8 cellular contexts compared by ENCODE assay signal in the genomic region with DNA sequence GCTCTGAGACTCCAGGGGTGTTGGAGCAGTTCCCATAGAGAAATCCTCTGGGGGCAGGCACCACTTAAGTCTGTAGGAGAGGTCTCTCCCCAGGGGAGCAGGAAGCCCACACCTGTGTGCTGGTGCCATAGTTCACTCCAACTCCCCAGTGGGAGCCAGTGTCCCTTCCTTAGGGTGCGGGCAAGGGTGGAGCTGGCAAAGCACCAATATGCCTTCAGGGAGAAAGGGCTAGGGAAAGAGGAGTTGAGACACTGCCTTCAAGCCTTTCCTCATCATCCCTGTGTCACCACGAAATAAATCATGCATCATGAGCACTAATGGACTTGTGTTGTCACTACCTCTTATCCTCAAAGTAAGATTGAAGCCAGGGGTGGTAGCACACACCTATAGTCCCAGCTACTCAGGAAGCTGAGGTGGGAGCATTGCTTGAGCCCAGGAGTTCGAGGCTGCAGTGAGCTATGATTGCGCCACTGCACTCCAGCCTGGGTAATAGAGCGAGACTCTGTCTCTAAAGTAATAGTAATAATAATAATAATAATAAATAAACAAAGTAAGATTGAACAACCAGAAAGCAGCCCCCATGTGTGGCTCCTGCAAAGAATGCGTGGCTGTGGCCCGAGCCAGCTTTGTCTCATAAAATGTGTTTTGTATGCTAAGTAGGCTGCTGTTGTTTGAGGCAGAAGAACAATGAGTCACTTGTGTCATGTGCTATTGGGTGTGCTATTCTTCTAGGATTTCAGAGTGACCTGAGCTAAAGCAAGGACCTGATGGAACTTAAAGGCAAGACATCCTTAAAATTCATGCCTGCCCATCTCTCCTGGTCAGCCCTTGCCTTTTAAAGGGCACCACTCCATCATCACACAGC. TPM values are rescaled to one million over a fixed set of nuclear protein-coding genes. Genes with fewer than 3 reads are reported as not detected.
DNase-seq lines count a peak whose midpoint lies in the region; ATAC-seq and TF ChIP-seq lines count a peak whose summit lies in the region.
"Had no signal": no experiment of that assay in that cellular context is flagged by ENCODE, and none has a peak within 500 bp of the region (broad histone marks: within the 10 kb centered on the region; RNA-seq: fewer than 3 reads in every experiment).

No MANE protein-coding gene starts in this region.

- H3K27me3 ChIP-seq in kidney epithelial cell (ENCODE audit: control insufficient read depth, insufficient read depth, low read length): peaks cover 2% of the 10 kb centered on the region

- no peaks in the 10 kb centered on the region for H3K27me3 Mint-ChIP-seq in activated T-helper 17 cell treated with anti-CD3 and anti-CD28 coated beads, Interleukin-2, amount 50 U/mL, for 72 hours
- no peaks in the 10 kb centered on the region for H3K27me3 Mint-ChIP-seq in stimulated activated memory B cell treated with anti-CD40 and anti-IgM and Interleukin-4, amounts not matched to agents 10 μg/mL and 1 μg/mL and 100 μg/mL, for 72 hours

- no peaks in the 10 kb centered on the region for H3K36me3 Mint-ChIP-seq in activated T-helper 17 cell treated with anti-CD3 and anti-CD28 coated beads, Interleukin-2, amount 50 U/mL, for 72 hours (ENCODE audit: low read depth)
- H3K36me3 Mint-ChIP-seq in stimulated activated memory B cell treated with anti-CD40 and anti-IgM and Interleukin-4, amounts not matched to agents 10 μg/mL and 1 μg/mL and 100 μg/mL, for 72 hours: no peaks in the 10 kb centered on the region

- peak; percentile 27 for ATAC-seq in activated T-helper 17 cell treated with anti-CD3 and anti-CD28 coated beads, Interleukin-2, amount 50 U/mL, for 72 hours (replicated peaks)
- ATAC-seq in stimulated activated memory B cell treated with anti-CD40 and anti-IgM and Interleukin-4, amounts not matched to agents 10 μg/mL and 1 μg/mL and 100 μg/mL, for 72 hours: no peak
- ATAC-seq in GM21367 (IDR thresholded peaks at IDR 0.05; ENCODE audit: unreplicated experiment): no peak

- no peaks in the 10 kb centered on the region for H3K9me3 Mint-ChIP-seq in activated T-helper 17 cell treated with anti-CD3 and anti-CD28 coated beads, Interleukin-2, amount 50 U/mL, for 72 hours
- H3K9me3 Mint-ChIP-seq in stimulated activated memory B cell treated with anti-CD40 and anti-IgM and Interleukin-4, amounts not matched to agents 10 μg/mL and 1 μg/mL and 100 μg/mL, for 72 hours: no peaks in the 10 kb centered on the region
- H3K9me3 Mint-ChIP-seq: nephron had no signal

- no peaks in the 10 kb centered on the region for H3K36me3 ChIP-seq in kidney epithelial cell (ENCODE audit: control insufficient read depth, insufficient read depth, low read length)

- no peak overlapping the region for H3K4me3 ChIP-seq in AG09309 (ENCODE audit: control insufficient read depth, low read depth, low read length)
- no peak overlapping the region for H3K4me3 ChIP-seq in kidney epithelial cell (ENCODE audit: low read depth, low read length)

- H3K4me3 Mint-ChIP-seq in activated T-helper 17 cell treated with anti-CD3 and anti-CD28 coated beads, Interleukin-2, amount 50 U/mL, for 72 hours: no peak overlapping the region
- H3K4me3 Mint-ChIP-seq in stimulated activated memory B cell treated with anti-CD40 and anti-IgM and Interleukin-4, amounts not matched to agents 10 μg/mL and 1 μg/mL and 100 μg/mL, for 72 hours: no peak overlapping the region
- H3K4me3 Mint-ChIP-seq: nephron had no signal

- H3K4me1 Mint-ChIP-seq in activated T-helper 17 cell treated with anti-CD3 and anti-CD28 coated beads, Interleukin-2, amount 50 U/mL, for 72 hours: peaks cover 12% of the 10 kb centered on the region
- H3K4me1 Mint-ChIP-seq in stimulated activated memory B cell treated with anti-CD40 and anti-IgM and Interleukin-4, amounts not matched to agents 10 μg/mL and 1 μg/mL and 100 μg/mL, for 72 hours: peaks cover 5% of the 10 kb centered on the region

- H3K27ac Mint-ChIP-seq in activated T-helper 17 cell treated with anti-CD3 and anti-CD28 coated beads, Interleukin-2, amount 50 U/mL, for 72 hours: peak overlapping the region; percentile 46
- H3K27ac Mint-ChIP-seq in stimulated activated memory B cell treated with anti-CD40 and anti-IgM and Interleukin-4, amounts not matched to agents 10 μg/mL and 1 μg/mL and 100 μg/mL, for 72 hours: no peak overlapping the region

- peak; percentile 18 for DNase-seq in AG09309 (ENCODE audit: low read depth)
- peak; percentile 76 for DNase-seq in kidney epithelial cell (ENCODE audit: low read depth)
- no peak for DNase-seq in cortex of kidney (lab: John Stamatoyannopoulos, UW)

- TF ChIP-seq CTCF in AG09309 (IDR thresholded peaks at IDR 0.05; ENCODE audit: control insufficient read depth, insufficient read depth, low read depth, low read length, missing control alignments): no peak
- TF ChIP-seq CTCF in kidney epithelial cell (IDR thresholded peaks at IDR 0.05; ENCODE audit: insufficient read depth, low read length, poor library complexity, severe bottlenecking): no peak

RNA-seq across cellular contexts. Expression of gene TIE1, which starts 6.7 kb away (rescaled TPM):
- under 1 TPM in 1 of 2 donors, not detected in 1; 0.61 TPM for total RNA-seq in activated T-helper 17 cell treated with anti-CD3 and anti-CD28 coated beads, Interleukin-2, amount 50 U/mL, for 72 hours
- total RNA-seq in kidney epithelial cell: 6.5 and 7.1 TPM in 2 replicates
- total RNA-seq: NCI-H460 had no signal

RNA-seq across cellular contexts. Expression of gene C1orf210, which starts 8.7 kb away (rescaled TPM):
- total RNA-seq in activated T-helper 17 cell treated with anti-CD3 and anti-CD28 coated beads, Interleukin-2, amount 50 U/mL, for 72 hours: not detected
- 4.8 and 6.6 TPM in 2 replicates for total RNA-seq in kidney epithelial cell

RNA-seq across cellular contexts. Expression of gene TMEM125, which starts 24.3 kb away (rescaled TPM):
- total RNA-seq in activated T-helper 17 cell treated with anti-CD3 and anti-CD28 coated beads, Interleukin-2, amount 50 U/mL, for 72 hours: not detected
- 15.7 and 16.2 TPM in 2 replicates for total RNA-seq in kidney epithelial cell
- total RNA-seq: NCI-H460 had no signal

RNA-seq across cellular contexts. Expression of gene MPL, which starts 43.5 kb away (rescaled TPM):
- not detected for total RNA-seq in activated T-helper 17 cell treated with anti-CD3 and anti-CD28 coated beads, Interleukin-2, amount 50 U/mL, for 72 hours
- not detected in 2 replicates for total RNA-seq in kidney epithelial cell
- total RNA-seq: NCI-H460 had no signal

Comparison
In these comparisons a context has a peak if more than half of its experiments do, and no peak if none do; other contexts are left out.
1. RNA of gene TMEM125, which starts 24.3 kb away (total RNA-seq): 15.7 to 16.2 TPM in kidney epithelial cell; not detected in activated T-helper 17 cell treated with anti-CD3 and anti-CD28 coated beads, Interleukin-2, amount 50 U/mL, for 72 hours; every median in the first group is over 10 times any median in the second.